ENCODE assay signal across 28 cellular contexts in genomic region chr18:45611943-45612342, GRCh38. TPM values are rescaled to one million over a fixed set of nuclear protein-coding genes. Genes with fewer than 3 reads are reported as not detected.
"Had no signal": no experiment of that assay in that cellular context is flagged by ENCODE, and none has a peak within 500 bp of the region (broad histone marks: within the 10 kb centered on the region; RNA-seq: fewer than 3 reads in every experiment).

No MANE protein-coding gene starts in this region.

- H3K36me3 Mint-ChIP-seq: naive B cell; natural killer cell; stimulated activated naive B cell treated with anti-CD40 and anti-IgM and Interleukin-4, amounts not matched to agents 10 μg/mL and 1 μg/mL and 100 μg/mL, for 72 hours; type B pancreatic cell had no signal

- H3K4me3 ChIP-seq: lower lobe of right lung, ovary, right atrium auricular region, right lobe of liver, suprapubic skin, tibial nerve, uterus had no signal

- H3K27ac ChIP-seq: lower lobe of right lung, ovary, right atrium auricular region, right lobe of liver, suprapubic skin, tibial nerve, uterus had no signal

- ATAC-seq: left lobe of liver; lower lobe of right lung; natural killer cell; right lobe of liver; stimulated activated naive B cell treated with anti-CD40 and anti-IgM and Interleukin-4, amounts not matched to agents 10 μg/mL and 1 μg/mL and 100 μg/mL, for 72 hours; stimulated activated naive CD8-positive, alpha-beta T cell treated with anti-CD3 and anti-CD28 coated beads, Interleukin-15, Interleukin-2, amounts not matched to agents 100 U/mL and 50 U/mL, for 24 hours had no signal

- H3K9me3 Mint-ChIP-seq: natural killer cell; stimulated activated naive B cell treated with anti-CD40 and anti-IgM and Interleukin-4, amounts not matched to agents 10 μg/mL and 1 μg/mL and 100 μg/mL, for 72 hours; type B pancreatic cell had no signal

- H3K4me1 Mint-ChIP-seq: naive B cell; natural killer cell; stimulated activated naive B cell treated with anti-CD40 and anti-IgM and Interleukin-4, amounts not matched to agents 10 μg/mL and 1 μg/mL and 100 μg/mL, for 72 hours had no signal

- H3K27me3 ChIP-seq: ovary, right atrium auricular region, right lobe of liver, suprapubic skin, tibial nerve, uterus had no signal

- H3K36me3 ChIP-seq: lower lobe of right lung, ovary, right atrium auricular region, right lobe of liver, suprapubic skin, tibial nerve, uterus had no signal

- H3K4me3 Mint-ChIP-seq: naive B cell; natural killer cell; stimulated activated naive B cell treated with anti-CD40 and anti-IgM and Interleukin-4, amounts not matched to agents 10 μg/mL and 1 μg/mL and 100 μg/mL, for 72 hours; type B pancreatic cell had no signal

- H3K27ac Mint-ChIP-seq: naive B cell; natural killer cell; progenitor cell of endocrine pancreas; stimulated activated naive B cell treated with anti-CD40 and anti-IgM and Interleukin-4, amounts not matched to agents 10 μg/mL and 1 μg/mL and 100 μg/mL, for 72 hours; type B pancreatic cell had no signal

- H3K9me3 ChIP-seq: lower lobe of right lung, ovary, right atrium auricular region, right lobe of liver, suprapubic skin, tibial nerve, uterus had no signal

- DNase-seq: islet precursor cell; lower lobe of right lung; mammary epithelial cell; mesenchymal stem cell; naive B cell; natural killer cell; ovary; right lobe of liver; stimulated activated CD4-positive, alpha-beta T cell treated with anti-CD3 and anti-CD28 coated beads, Interleukin-12 subunit alpha, Interleukin-12 subunit beta, amount 100 ng/mL, for 4 hours; stimulated activated CD4-positive, alpha-beta T cell treated with anti-CD3 and anti-CD28 coated beads, Interleukin-15, amount 100 ng/mL, for 24 hours; stimulated activated CD4-positive, alpha-beta T cell treated with anti-CD3 and anti-CD28 coated beads, Interleukin-2, amount 100 ng/mL, for 24 hours; stimulated activated CD4-positive, alpha-beta T cell treated with anti-CD3 and anti-CD28 coated beads, Interleukin-4, amount 100 ng/mL, for 1 hour; stimulated activated naive B cell treated with anti-CD40 and anti-IgM and Interleukin-4, amounts not matched to agents 10 μg/mL and 1 μg/mL and 100 μg/mL, for 72 hours; stimulated activated naive CD8-positive, alpha-beta T cell treated with anti-CD3 and anti-CD28 coated beads, Interleukin-15, Interleukin-2, amounts not matched to agents 100 U/mL and 50 U/mL, for 24 hours; uterus had no signal

RNA-seq across cellular contexts. Expression of gene SLC14A2, which starts 3.3 kb away (rescaled TPM):
- total RNA-seq: kidney epithelial cell, left lobe of liver, liver, lower lobe of right lung, mammary epithelial cell, mononuclear cell, pulmonary artery endothelial cell, skeletal muscle tissue, ureter, uterus had no signal
- polyA plus RNA-seq: neural cell had no signal
